9 cellular contexts compared by ENCODE assay signal in genomic region chr20:34473262-34473883, GRCh38. TPM values are rescaled to one million over a fixed set of nuclear protein-coding genes. Genes with fewer than 3 reads are reported as not detected.
DNase-seq lines count a peak whose midpoint lies in the region; ATAC-seq and TF ChIP-seq lines count a peak whose summit lies in the region.
"Had no signal": no experiment of that assay in that cellular context is flagged by ENCODE, and none has a peak within 500 bp of the region (broad histone marks: within the 10 kb centered on the region; RNA-seq: fewer than 3 reads in every experiment).

No MANE protein-coding gene starts in this region.

- H3K27ac ChIP-seq in WERI-Rb-1, result peak overlapping the region; percentile 59

- peak overlapping the region; percentile 59 for H3K27ac Mint-ChIP-seq in osteocyte (ENCODE audit: unreplicated experiment)

- no peaks in the 10 kb centered on the region for H3K9me3 ChIP-seq in WERI-Rb-1 (ENCODE audit: severe bottlenecking)

- peaks cover 20% of the 10 kb centered on the region for H3K36me3 Mint-ChIP-seq in osteocyte (ENCODE audit: unreplicated experiment)

- H3K27me3 Mint-ChIP-seq in osteocyte (ENCODE audit: unreplicated experiment), result no peaks in the 10 kb centered on the region

- TF ChIP-seq CTCF in WERI-Rb-1 (IDR thresholded peaks at IDR 0.05; ENCODE audit: low read depth, low read length) (peak; percentile 69), osteocyte (IDR thresholded peaks at IDR 0.05) (peak; percentile 38)

- H3K4me1 Mint-ChIP-seq in osteocyte (ENCODE audit: unreplicated experiment), result peaks cover 11% of the 10 kb centered on the region

- no peak overlapping the region for H3K4me3 ChIP-seq in WERI-Rb-1 (ENCODE audit: low read depth, low read length)
- H3K4me3 ChIP-seq: SK-N-MC had no signal

- H3K9me3 Mint-ChIP-seq in osteocyte (ENCODE audit: unreplicated experiment), result no peaks in the 10 kb centered on the region

- no peak overlapping the region for H3K4me3 Mint-ChIP-seq in osteocyte (ENCODE audit: unreplicated experiment)

- ATAC-seq in GM19397 (IDR thresholded peaks at IDR 0.05; ENCODE audit: unreplicated experiment), result no peak
- ATAC-seq in GM21723 (IDR thresholded peaks at IDR 0.05; ENCODE audit: unreplicated experiment), result no peak

- TF ChIP-seq EP300 in Ishikawa (IDR thresholded peaks at IDR 0.05; ENCODE audit: borderline replicate concordance), result no peak

- peak; percentile 18 for DNase-seq in DMS53 treated with DMSO at 0.1 percent for 48 hours (lab: John Stamatoyannopoulos, UW; ENCODE audit: unreplicated experiment)
- DNase-seq in WERI-Rb-1, result peak; percentile 85
- DNase-seq in fibroblast of gingiva (ENCODE audit: low read depth), result peak; percentile 29
- DNase-seq in osteocyte (ENCODE audit: extremely low spot score, unreplicated experiment), result no peak
- DNase-seq in NOMO-1 treated with dmso at 0.1 percent for 144 hours (lab: John Stamatoyannopoulos, UW; ENCODE audit: unreplicated experiment), result no peak

- H3K27me3 ChIP-seq in WERI-Rb-1 (ENCODE audit: insufficient read depth, low read depth, severe bottlenecking), result no peaks in the 10 kb centered on the region

- H3K36me3 ChIP-seq in WERI-Rb-1, result peaks cover 45% of the 10 kb centered on the region

- peak; percentile 67 for TF ChIP-seq RAD21 in Ishikawa (IDR thresholded peaks at IDR 0.05; ENCODE audit: low read depth)

TF ChIP-seq in Ishikawa, 13 proteins besides CTCF, POLR2A, EP300 and RAD21:
- TF ChIP-seq TCF12 (IDR thresholded peaks at IDR 0.05; ENCODE audit: low read depth) (no peak), FOXM1 (IDR thresholded peaks at IDR 0.05; ENCODE audit: borderline replicate concordance, low read depth) (no peak), CEBPB (IDR thresholded peaks at IDR 0.05) (no peak), USF1 (IDR thresholded peaks at IDR 0.05) (no peak), REST (IDR thresholded peaks at IDR 0.05; ENCODE audit: low read depth) (no peak), TAF1 (IDR thresholded peaks at IDR 0.05; ENCODE audit: low read depth) (no peak), NFIC (IDR thresholded peaks at IDR 0.05) (no peak), CREB1 (IDR thresholded peaks at IDR 0.05; ENCODE audit: low read depth) (no peak), EGR1 (IDR thresholded peaks at IDR 0.05) (no peak), MAX (IDR thresholded peaks at IDR 0.05) (no peak), ZBTB7A (IDR thresholded peaks at IDR 0.05; ENCODE audit: low read depth) (no peak), YY1 (IDR thresholded peaks at IDR 0.05; ENCODE audit: low read depth) (no peak), TEAD4 (IDR thresholded peaks at IDR 0.05) (no peak)

RNA-seq across cellular contexts. Expression of gene DYNLRB1, which starts 42.8 kb away (rescaled TPM):
- 160 and 166 TPM in 2 replicates for total RNA-seq in osteocyte

Comparison
In these comparisons a context has a peak if more than half of its experiments do, and no peak if none do; other contexts are left out.
1. DNase-seq: peak in DMS53 treated with DMSO at 0.1 percent for 48 hours (single experiment), WERI-Rb-1 (single experiment) and fibroblast of gingiva (single experiment); none in osteocyte (single experiment) and NOMO-1 treated with dmso at 0.1 percent for 144 hours (single experiment).